In the genomic region with DNA sequence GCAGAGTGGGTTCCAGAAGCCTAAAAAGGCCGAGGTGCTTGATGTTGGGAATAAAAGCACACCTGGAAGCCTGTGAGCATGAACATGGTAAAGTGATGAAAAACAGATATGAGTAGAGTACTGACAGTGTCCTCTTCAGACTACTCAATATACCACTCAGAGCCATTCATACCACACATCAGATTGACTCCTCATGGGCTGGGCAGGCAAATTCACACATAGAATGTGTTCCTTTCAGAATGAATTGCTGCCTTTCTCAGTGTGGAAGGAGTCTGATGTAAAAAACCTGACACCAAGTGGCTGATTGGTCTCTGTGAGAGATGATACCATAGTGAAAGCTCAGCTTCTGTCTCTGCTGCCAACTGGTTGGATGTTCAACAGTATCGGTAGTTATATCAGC, we compare ENCODE assay signal across 27 cellular contexts.
"Had no signal": no experiment of that assay in that cellular context is flagged by ENCODE, and none has a peak within 500 bp of the region (broad histone marks: within the 10 kb centered on the region; RNA-seq: fewer than 3 reads in every experiment).

No MANE protein-coding gene starts in this region.

- H3K4me3 ChIP-seq: coronary artery, esophagus squamous epithelium, heart right ventricle, left ventricle myocardium inferior, lower lobe of right lung, pancreas, right lobe of liver, suprapubic skin, transverse colon, upper lobe of right lung, uterus had no signal

- DNase-seq: dermis blood vessel endothelial cell; effector memory CD4-positive, alpha-beta T cell; erythroblast; esophagus squamous epithelium; foreskin melanocyte; glutamatergic neuron; heart right ventricle; hippocampal formation; left cardiac atrium; left ventricle myocardium inferior; lower lobe of right lung; naive thymus-derived CD8-positive, alpha-beta T cell; pancreas; right lobe of liver; small intestine; stimulated activated CD4-positive, alpha-beta T cell treated with anti-CD3 and anti-CD28 coated beads, Interleukin-15, amount 100 ng/mL, for 24 hours; stimulated activated CD4-positive, alpha-beta T cell treated with anti-CD3 and anti-CD28 coated beads, Interleukin-2, amount 100 ng/mL, for 48 hours; stimulated activated naive CD4-positive, alpha-beta T cell; stimulated activated naive CD8-positive, alpha-beta T cell treated with anti-CD3 and anti-CD28 coated beads, Interleukin-15, amount 100 ng/mL, for 72 hours; transverse colon; upper lobe of right lung; uterus had no signal

- H3K27ac Mint-ChIP-seq: naive thymus-derived CD8-positive, alpha-beta T cell; progenitor cell of endocrine pancreas; stimulated activated naive CD8-positive, alpha-beta T cell treated with anti-CD3 and anti-CD28 coated beads, Interleukin-15, amount 100 ng/mL, for 72 hours had no signal

- H3K27me3 ChIP-seq: esophagus squamous epithelium, heart right ventricle, neutrophil, pancreas, right lobe of liver, suprapubic skin, transverse colon, upper lobe of right lung, uterus had no signal

- H3K36me3 ChIP-seq: esophagus squamous epithelium, heart right ventricle, left ventricle myocardium inferior, lower lobe of right lung, neutrophil, pancreas, right lobe of liver, suprapubic skin, transverse colon, upper lobe of right lung, uterus had no signal

- H3K36me3 Mint-ChIP-seq: naive thymus-derived CD8-positive, alpha-beta T cell had no signal

- H3K4me1 ChIP-seq: esophagus squamous epithelium, heart right ventricle, left ventricle myocardium inferior, lower lobe of right lung, right lobe of liver, suprapubic skin, transverse colon, upper lobe of right lung, uterus had no signal

- H3K9me3 Mint-ChIP-seq: naive thymus-derived CD8-positive, alpha-beta T cell; neural crest cell; stimulated activated naive CD8-positive, alpha-beta T cell treated with anti-CD3 and anti-CD28 coated beads, Interleukin-15, amount 100 ng/mL, for 72 hours had no signal

- H3K9me3 ChIP-seq: esophagus squamous epithelium, heart right ventricle, left ventricle myocardium inferior, lower lobe of right lung, neutrophil, pancreas, right lobe of liver, suprapubic skin, transverse colon, upper lobe of right lung, uterus had no signal

- H3K27me3 Mint-ChIP-seq: progenitor cell of endocrine pancreas; stimulated activated naive CD8-positive, alpha-beta T cell treated with anti-CD3 and anti-CD28 coated beads, Interleukin-15, amount 100 ng/mL, for 72 hours had no signal

- H3K4me3 Mint-ChIP-seq: naive thymus-derived CD8-positive, alpha-beta T cell; neural crest cell; stimulated activated naive CD8-positive, alpha-beta T cell treated with anti-CD3 and anti-CD28 coated beads, Interleukin-15, amount 100 ng/mL, for 72 hours had no signal

- H3K4me1 Mint-ChIP-seq: naive thymus-derived CD8-positive, alpha-beta T cell; stimulated activated naive CD8-positive, alpha-beta T cell treated with anti-CD3 and anti-CD28 coated beads, Interleukin-15, amount 100 ng/mL, for 72 hours had no signal

- ATAC-seq: heart right ventricle; left cardiac atrium; lower lobe of right lung; naive thymus-derived CD8-positive, alpha-beta T cell; pancreas; right lobe of liver; stimulated activated naive CD8-positive, alpha-beta T cell treated with anti-CD3 and anti-CD28 coated beads, Interleukin-15, amount 100 ng/mL, for 72 hours; upper lobe of right lung had no signal
